Comparison of ENCODE assay signal across 9 cellular contexts in genomic region chr4:139553751-139554670, GRCh38. TPM values are rescaled to one million over a fixed set of nuclear protein-coding genes. Genes with fewer than 3 reads are reported as not detected.
DNase-seq lines count a peak whose midpoint lies in the region; ATAC-seq and TF ChIP-seq lines count a peak whose summit lies in the region.
"Had no signal": no experiment of that assay in that cellular context is flagged by ENCODE, and none has a peak within 500 bp of the region (broad histone marks: within the 10 kb centered on the region; RNA-seq: fewer than 3 reads in every experiment).

No MANE protein-coding gene starts in this region.

- H3K9me3 Mint-ChIP-seq in activated CD4-positive, alpha-beta T cell treated with anti-CD3 and anti-CD28 coated beads, Interleukin-2, amount 10 ng/mL, durations not matched to agents 24 days and 14 days: no peaks in the 10 kb centered on the region
- no peaks in the 10 kb centered on the region for H3K9me3 Mint-ChIP-seq in activated naive CD8-positive, alpha-beta T cell treated with anti-CD3 and anti-CD28 coated beads, Interleukin-2, amount 10 ng/mL, durations not matched to agents 7 days and 5 days

- 21% methylated on average over 4 of the region's 4 CpGs for WGBS in right lobe of liver (ENCODE audit: insufficient coverage, low coverage, low lambda C conversion rate, missing lambda C conversion rate)

- no peaks in the 10 kb centered on the region for H3K36me3 ChIP-seq in right lobe of liver

- no peak overlapping the region for H3K27ac Mint-ChIP-seq in activated CD4-positive, alpha-beta T cell treated with anti-CD3 and anti-CD28 coated beads, Interleukin-2, amount 10 ng/mL, durations not matched to agents 24 days and 14 days
- no peak overlapping the region for H3K27ac Mint-ChIP-seq in activated naive CD8-positive, alpha-beta T cell treated with anti-CD3 and anti-CD28 coated beads, Interleukin-2, amount 10 ng/mL, durations not matched to agents 7 days and 5 days

- ATAC-seq in activated naive CD8-positive, alpha-beta T cell treated with anti-CD3 and anti-CD28 coated beads, Interleukin-2, amount 10 ng/mL, durations not matched to agents 7 days and 5 days (ENCODE audit: low read depth): no peak
- no peak for ATAC-seq in right lobe of liver
- ATAC-seq in HG03045 (IDR thresholded peaks at IDR 0.05; ENCODE audit: unreplicated experiment): no peak

- no peak for TF ChIP-seq POLR2A in right lobe of liver (IDR thresholded peaks at IDR 0.05)

- no peak for TF ChIP-seq CTCF in right lobe of liver (IDR thresholded peaks at IDR 0.05)

- no peak for DNase-seq in activated CD4-positive, alpha-beta T cell treated with anti-CD3 and anti-CD28 coated beads, Interleukin-2, amount 10 ng/mL, durations not matched to agents 24 days and 14 days
- DNase-seq in activated CD4-positive, alpha-beta T cell treated with anti-CD3 and anti-CD28 coated beads, Interleukin-2, amount 50 U/mL, for 48 hours: no peak
- no peak for DNase-seq in activated naive CD8-positive, alpha-beta T cell treated with anti-CD3 and anti-CD28 coated beads, Interleukin-2, amount 10 ng/mL, durations not matched to agents 7 days and 5 days
- DNase-seq in right lobe of liver: no peak
- no peak for DNase-seq in kidney glomerular epithelial cell (lab: John Stamatoyannopoulos, UW)
- DNase-seq in SIG-M5 treated with dmso at 0.1 percent for 504 hours (lab: John Stamatoyannopoulos, UW; ENCODE audit: unreplicated experiment): no peak
- DNase-seq: NCI-H2171 treated with DMSO at 0.1 percent for 48 hours had no signal

- H3K27ac ChIP-seq in right lobe of liver (peak overlapping the region; percentile 99 to 100 (median 100)), temporal lobe (ENCODE audit: low read depth, low read length) (peak overlapping the region; percentile 85)

- peak overlapping the region in 2 of 3 donors; percentile 85 to 93 for H3K4me3 ChIP-seq in right lobe of liver

- no peaks in the 10 kb centered on the region for H3K27me3 ChIP-seq in right lobe of liver

- intact Hi-C loops in activated CD4-positive, alpha-beta T cell treated with anti-CD3 and anti-CD28 coated beads, Interleukin-2, amount 10 ng/mL, durations not matched to agents 24 days and 14 days (cut with micrococcal nuclease): loop anchor here (1.0 kb wide), 1 partner anchor 19 kb away; no protein-coding TSS in a partner anchor
- intact Hi-C loops in right lobe of liver (cut with DNase I): no loop called here

- peaks cover 38% of the 10 kb centered on the region for H3K4me1 Mint-ChIP-seq in activated CD4-positive, alpha-beta T cell treated with anti-CD3 and anti-CD28 coated beads, Interleukin-2, amount 10 ng/mL, durations not matched to agents 24 days and 14 days
- H3K4me1 Mint-ChIP-seq in activated naive CD8-positive, alpha-beta T cell treated with anti-CD3 and anti-CD28 coated beads, Interleukin-2, amount 10 ng/mL, durations not matched to agents 7 days and 5 days: peaks cover 34% of the 10 kb centered on the region

- no peaks in the 10 kb centered on the region for H3K9me3 ChIP-seq in right lobe of liver

- POLR2A ChIA-PET in activated naive CD8-positive, alpha-beta T cell treated with anti-CD3 and anti-CD28 coated beads, Interleukin-2, amount 10 ng/mL, durations not matched to agents 7 days and 5 days (lab: Charles Lee): interaction anchor here (0.7 to 1.8 kb wide), 2 partner anchors 9 to 135 kb away, joined by 4 read pairs; no protein-coding TSS in a partner anchor

- H3K4me1 ChIP-seq in right lobe of liver: peaks cover 0 to 51% (median 20%) of the 10 kb centered on the region in 4 donors

- peaks cover 2% of the 10 kb centered on the region for H3K36me3 Mint-ChIP-seq in activated CD4-positive, alpha-beta T cell treated with anti-CD3 and anti-CD28 coated beads, Interleukin-2, amount 10 ng/mL, durations not matched to agents 24 days and 14 days (ENCODE audit: low read depth)
- no peaks in the 10 kb centered on the region for H3K36me3 Mint-ChIP-seq in activated naive CD8-positive, alpha-beta T cell treated with anti-CD3 and anti-CD28 coated beads, Interleukin-2, amount 10 ng/mL, durations not matched to agents 7 days and 5 days

- H3K27me3 Mint-ChIP-seq in activated CD4-positive, alpha-beta T cell treated with anti-CD3 and anti-CD28 coated beads, Interleukin-2, amount 10 ng/mL, durations not matched to agents 24 days and 14 days: peaks cover 6% of the 10 kb centered on the region
- peaks cover 4% of the 10 kb centered on the region for H3K27me3 Mint-ChIP-seq in activated naive CD8-positive, alpha-beta T cell treated with anti-CD3 and anti-CD28 coated beads, Interleukin-2, amount 10 ng/mL, durations not matched to agents 7 days and 5 days

- peak overlapping the region; percentile 89 for H3K4me3 Mint-ChIP-seq in activated CD4-positive, alpha-beta T cell treated with anti-CD3 and anti-CD28 coated beads, Interleukin-2, amount 10 ng/mL, durations not matched to agents 24 days and 14 days
- peak overlapping the region; percentile 94 for H3K4me3 Mint-ChIP-seq in activated naive CD8-positive, alpha-beta T cell treated with anti-CD3 and anti-CD28 coated beads, Interleukin-2, amount 10 ng/mL, durations not matched to agents 7 days and 5 days

RNA-seq across cellular contexts. Expression of gene SETD7, which starts 2.0 kb away (rescaled TPM):
- 18.5 and 19.6 TPM in 2 replicates for total RNA-seq in activated CD4-positive, alpha-beta T cell treated with anti-CD3 and anti-CD28 coated beads, Interleukin-2, amount 10 ng/mL, durations not matched to agents 24 days and 14 days
- 10 to 100 TPM in 1 of 2 experiments, 1 to 10 TPM in 1; 9.4 to 10.1 TPM for total RNA-seq in activated naive CD8-positive, alpha-beta T cell treated with anti-CD3 and anti-CD28 coated beads, Interleukin-2, amount 10 ng/mL, durations not matched to agents 7 days and 5 days
- 10 to 100 TPM; 31.6 to 53.7 (median 45.4) TPM for total RNA-seq in right lobe of liver
- total RNA-seq in temporal lobe: 29.0 TPM
